In the genomic region with DNA sequence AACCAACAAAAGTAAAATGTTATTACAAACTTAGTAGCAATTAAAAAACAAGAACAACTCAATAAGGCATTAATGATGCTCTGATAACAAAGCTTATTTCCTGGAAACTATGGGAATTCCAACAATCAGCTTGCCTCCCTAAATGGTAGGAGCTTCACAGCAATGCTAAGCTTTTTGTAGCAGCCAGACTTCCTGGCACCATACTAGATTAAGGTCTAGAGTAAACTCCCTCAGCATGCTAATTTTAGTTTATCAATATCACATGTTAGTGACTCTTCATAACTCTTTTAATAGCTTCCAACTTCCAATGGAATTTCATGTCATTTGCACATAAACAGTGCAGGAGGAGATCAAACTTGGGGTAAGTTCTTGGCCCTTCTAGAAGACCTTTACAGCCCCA, we compare ENCODE assay signal across 14 cellular contexts.
DNase-seq lines count a peak whose midpoint lies in the region; ATAC-seq and TF ChIP-seq lines count a peak whose summit lies in the region.
"Had no signal": no experiment of that assay in that cellular context is flagged by ENCODE, and none has a peak within 500 bp of the region (broad histone marks: within the 10 kb centered on the region; RNA-seq: fewer than 3 reads in every experiment).

No MANE protein-coding gene starts in this region.

- H3K27me3 ChIP-seq in right lobe of liver, result no peaks in the 10 kb centered on the region
- H3K27me3 ChIP-seq in smooth muscle cell (ENCODE audit: low read depth), result no peaks in the 10 kb centered on the region
- H3K27me3 ChIP-seq in suprapubic skin, result no peaks in the 10 kb centered on the region
- H3K27me3 ChIP-seq: BLaER1 had no signal

- TF ChIP-seq EP300 in suprapubic skin (IDR thresholded peaks at IDR 0.05), result no peak

- DNase-seq in Right ventricle myocardium superior (no peak), Right ventricle myocardium inferior (ENCODE audit: missing footprints) (no peak), AG08395 (ENCODE audit: low spot score) (peak; percentile 7), right lobe of liver (no peak), smooth muscle cell (lab: John Stamatoyannopoulos, UW; ENCODE audit: unreplicated experiment) (no peak), NCI-H1417 treated with DMSO at 0.1 percent for 48 hours (lab: John Stamatoyannopoulos, UW) (no peak), suprapubic skin (ENCODE audit: low spot score in 2 of 2) (no peak)
- DNase-seq: AML-193; Caco-2; CD8-positive, alpha-beta memory T cell; GF-D8; HCEC 1CT had no signal

- H3K4me1 ChIP-seq in right lobe of liver (no peaks in the 10 kb centered on the region), smooth muscle cell (ENCODE audit: low read depth) (no peaks in the 10 kb centered on the region), suprapubic skin (peaks cover 8% of the 10 kb centered on the region)
- H3K4me1 ChIP-seq: BLaER1, Caco-2 had no signal

- no peak overlapping the region for H3K4me3 ChIP-seq in right lobe of liver
- no peak overlapping the region for H3K4me3 ChIP-seq in smooth muscle cell
- no peak overlapping the region for H3K4me3 ChIP-seq in suprapubic skin
- H3K4me3 ChIP-seq: BLaER1 had no signal

- H3K4me2 ChIP-seq in smooth muscle cell, result no peak overlapping the region
- H3K4me2 ChIP-seq: BLaER1 had no signal

- no peak overlapping the region for H3K9ac ChIP-seq in smooth muscle cell (ENCODE audit: low read depth)
- H3K9ac ChIP-seq: BLaER1 had no signal

- no peaks in the 10 kb centered on the region for H4K20me1 ChIP-seq in smooth muscle cell (ENCODE audit: low read depth)
- H4K20me1 ChIP-seq: BLaER1 had no signal

- intact Hi-C loops in Right ventricle myocardium superior (cut with DNase I), result no loop called here
- intact Hi-C loops in Right ventricle myocardium inferior (cut with DNase I), result no loop called here
- intact Hi-C loops in right lobe of liver (cut with DNase I), result no loop called here

- peaks cover 15% of the 10 kb centered on the region for H3F3A ChIP-seq in smooth muscle cell (ENCODE audit: low read depth)

- peak overlapping the region; percentile 50 for H2AFZ ChIP-seq in smooth muscle cell (ENCODE audit: low read depth)

- H3K27ac ChIP-seq in right lobe of liver (no peak overlapping the region), smooth muscle cell (ENCODE audit: low read depth) (no peak overlapping the region), suprapubic skin (no peak overlapping the region)
- H3K27ac ChIP-seq: 22Rv1, BLaER1 had no signal

- H3K36me3 ChIP-seq in right lobe of liver (no peaks in the 10 kb centered on the region), smooth muscle cell (ENCODE audit: low read depth) (no peaks in the 10 kb centered on the region), suprapubic skin (no peaks in the 10 kb centered on the region)
- H3K36me3 ChIP-seq: BLaER1 had no signal

- H3K9me3 ChIP-seq in right lobe of liver (no peaks in the 10 kb centered on the region), smooth muscle cell (replicated peaks; ENCODE audit: low read depth) (no peaks in the 10 kb centered on the region), suprapubic skin (no peaks in the 10 kb centered on the region)
- H3K9me3 ChIP-seq: BLaER1, Caco-2 had no signal

- ATAC-seq in Right ventricle myocardium superior (ENCODE audit: poor library complexity) (peak; percentile 50), Right ventricle myocardium inferior (no peak), right lobe of liver (peak in 3 of 4 donors; percentile 38 to 42 (median 41))

- TF ChIP-seq CTCF in right lobe of liver (IDR thresholded peaks at IDR 0.05) (no peak), smooth muscle cell (IDR thresholded peaks at IDR 0.05; ENCODE audit: borderline replicate concordance, insufficient read depth, poor library complexity, severe bottlenecking) (no peak), suprapubic skin (IDR thresholded peaks at IDR 0.05) (no peak)

- TF ChIP-seq POLR2A in right lobe of liver (IDR thresholded peaks at IDR 0.05) (no peak), suprapubic skin (IDR thresholded peaks at IDR 0.05) (no peak)

- no peaks in the 10 kb centered on the region for H3K79me2 ChIP-seq in smooth muscle cell (ENCODE audit: low read depth)
